In genomic region chr22:35212996-35213395, GRCh38 we compare ENCODE assay signal across 7 cellular contexts.
"Had no signal": no experiment of that assay in that cellular context is flagged by ENCODE, and none has a peak within 500 bp of the region (broad histone marks: within the 10 kb centered on the region; RNA-seq: fewer than 3 reads in every experiment).

No MANE protein-coding gene starts in this region.

- ATAC-seq: HepG2 had no signal

- H3K4me3 ChIP-seq: K562 had no signal

- H3K4me1 Mint-ChIP-seq: IgD-negative memory B cell had no signal

- DNase-seq: IMR-90, KBM-7, KG1 had no signal

- H3K4me3 Mint-ChIP-seq: IgD-negative memory B cell had no signal

- H3K36me3 Mint-ChIP-seq: IgD-negative memory B cell had no signal

- H3K27ac Mint-ChIP-seq: IgD-negative memory B cell had no signal

- H3K27ac ChIP-seq: HL-60 had no signal
